Comparison of ENCODE assay signal across 27 cellular contexts in the genomic region with DNA sequence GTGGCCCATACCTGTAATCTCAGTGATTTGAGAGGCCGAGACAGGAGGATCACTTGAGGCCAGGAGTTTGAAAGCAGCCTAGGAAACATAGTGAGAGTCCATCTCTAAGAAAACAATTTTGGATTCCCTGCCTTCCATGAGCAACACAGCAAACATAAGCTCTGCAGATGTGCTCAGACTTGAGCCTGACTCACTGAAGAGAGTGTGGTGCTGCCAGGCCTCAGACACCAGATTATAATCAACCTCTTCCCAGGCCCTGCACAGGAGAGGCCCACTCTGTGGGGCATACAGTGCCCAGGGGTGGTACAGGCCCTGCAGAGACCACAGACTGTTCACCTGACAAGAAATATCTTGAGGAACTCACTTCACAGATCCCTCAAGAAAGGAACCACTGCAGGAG.
"Had no signal": no experiment of that assay in that cellular context is flagged by ENCODE, and none has a peak within 500 bp of the region (broad histone marks: within the 10 kb centered on the region; RNA-seq: fewer than 3 reads in every experiment).

No MANE protein-coding gene starts in this region.

- H3K9ac ChIP-seq: parathyroid adenoma had no signal

- H3K27ac Mint-ChIP-seq: activated CD4-positive, alpha-beta memory T cell treated with anti-CD3 and anti-CD28 coated beads for 36 hours; activated naive CD4-positive, alpha-beta T cell treated with anti-CD3 and anti-CD28 coated beads, Interleukin-2, amount 50 U/mL, for 72 hours; activated T-cell treated with anti-CD3 and anti-CD28 coated beads, Interleukin-2, amount 50 U/mL, for 24 hours; stimulated activated naive B cell treated with anti-CD40 and anti-IgM and Interleukin-4, amounts not matched to agents 10 μg/mL and 1 μg/mL and 100 μg/mL, for 72 hours had no signal

- H3K4me1 ChIP-seq: colonic mucosa, gastroesophageal sphincter, parathyroid adenoma, psoas muscle, sigmoid colon, stomach, thyroid gland, upper lobe of left lung, vagina had no signal

- H3K27ac ChIP-seq: cardiac muscle cell, colonic mucosa, gastroesophageal sphincter, hepatocyte, parathyroid adenoma, psoas muscle, sigmoid colon, stomach, thyroid gland, upper lobe of left lung, vagina, VCaP had no signal

- DNase-seq: activated CD4-positive, alpha-beta memory T cell treated with anti-CD3 and anti-CD28 coated beads for 36 hours; activated CD4-positive, alpha-beta T cell treated with anti-CD3 and anti-CD28 coated beads for 48 hours; activated CD8-positive, alpha-beta memory T cell treated with anti-CD3 and anti-CD28 coated beads, Interleukin-2, amount 50 U/mL, for 48 hours; activated T-cell treated with anti-CD3 and anti-CD28 coated beads, Interleukin-2, amount 50 U/mL, for 24 hours; cerebellar nuclear complex; colonic mucosa; effector CD8-positive, alpha-beta T cell; kidney; left colon; midbrain; naive thymus-derived CD8-positive, alpha-beta T cell; occipital lobe; psoas muscle; sigmoid colon; small intestine; stimulated activated naive B cell treated with anti-CD40 and anti-IgM and Interleukin-4, amounts not matched to agents 10 μg/mL and 1 μg/mL and 100 μg/mL, for 72 hours; stomach; thyroid gland had no signal

- H3K27me3 ChIP-seq: cardiac muscle cell, colonic mucosa, hepatocyte, thyroid gland, upper lobe of left lung, vagina had no signal

- H3K4me2 ChIP-seq: hepatocyte had no signal

- ATAC-seq: activated naive CD4-positive, alpha-beta T cell treated with anti-CD3 and anti-CD28 coated beads, Interleukin-2, amount 50 U/mL, for 72 hours; gastroesophageal sphincter; left colon; naive thymus-derived CD8-positive, alpha-beta T cell; psoas muscle; stimulated activated naive B cell treated with anti-CD40 and anti-IgM and Interleukin-4, amounts not matched to agents 10 μg/mL and 1 μg/mL and 100 μg/mL, for 72 hours had no signal

- H3K4me1 Mint-ChIP-seq: neural crest cell had no signal

- H3K4me3 ChIP-seq: cardiac muscle cell, colonic mucosa, gastroesophageal sphincter, hepatocyte, psoas muscle, sigmoid colon, stomach, thyroid gland, upper lobe of left lung, vagina had no signal

- H2AFZ ChIP-seq: hepatocyte, parathyroid adenoma had no signal

- H3K4me3 Mint-ChIP-seq: activated CD4-positive, alpha-beta memory T cell treated with anti-CD3 and anti-CD28 coated beads for 36 hours; activated T-cell treated with anti-CD3 and anti-CD28 coated beads, Interleukin-2, amount 50 U/mL, for 24 hours; naive thymus-derived CD8-positive, alpha-beta T cell; neural crest cell; stimulated activated naive B cell treated with anti-CD40 and anti-IgM and Interleukin-4, amounts not matched to agents 10 μg/mL and 1 μg/mL and 100 μg/mL, for 72 hours had no signal

- H3K9me3 ChIP-seq: colonic mucosa, thyroid gland, vagina had no signal

- H3K36me3 ChIP-seq: cardiac muscle cell, colonic mucosa, gastroesophageal sphincter, sigmoid colon, stomach, thyroid gland, upper lobe of left lung, vagina had no signal
